8 cellular contexts compared by ENCODE assay signal in the genomic region with DNA sequence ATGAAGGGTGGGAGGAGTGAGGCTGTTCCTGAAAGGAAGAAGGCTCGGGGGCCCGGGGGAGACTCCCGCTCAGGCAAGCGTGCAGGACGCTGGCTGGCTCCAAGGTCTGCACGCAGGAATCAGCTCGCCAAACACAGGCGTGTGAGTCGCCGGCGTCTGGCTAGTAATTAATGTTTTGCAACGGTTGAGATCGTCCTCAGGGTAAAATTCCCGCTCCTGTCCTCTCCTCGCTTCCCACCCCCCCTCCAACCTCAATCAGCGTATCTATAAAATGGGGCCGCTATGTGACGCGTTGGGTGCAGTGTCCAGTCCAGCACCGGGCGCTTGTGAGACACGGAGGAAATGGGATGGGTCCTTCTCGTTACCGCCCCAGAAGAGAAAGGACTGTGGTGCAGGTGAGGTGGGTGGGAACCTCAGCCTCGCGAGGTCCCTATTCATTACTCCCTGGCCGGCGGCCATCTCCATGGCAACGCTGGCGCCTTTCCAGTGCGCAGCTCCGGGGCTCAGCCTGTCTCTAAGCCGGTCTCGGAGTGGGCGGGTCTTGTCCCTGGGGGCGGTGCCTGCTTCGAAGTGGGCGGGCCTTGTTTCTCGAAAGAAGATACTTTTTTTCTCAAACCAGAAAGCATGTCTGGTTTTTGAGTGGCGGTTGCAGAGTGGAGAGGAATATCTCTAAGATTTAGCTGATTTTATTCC. TPM values are rescaled to one million over a fixed set of nuclear protein-coding genes. Genes with fewer than 3 reads are reported as not detected.
DNase-seq lines count a peak whose midpoint lies in the region; ATAC-seq and TF ChIP-seq lines count a peak whose summit lies in the region.

No MANE protein-coding gene starts in this region.

- TF ChIP-seq CTCF in adrenal gland (IDR thresholded peaks at IDR 0.05): no peak
- TF ChIP-seq CTCF in heart left ventricle (IDR thresholded peaks at IDR 0.05): no peak
- no peak for TF ChIP-seq CTCF in tibial nerve (IDR thresholded peaks at IDR 0.05)

- H3K27ac Mint-ChIP-seq in T-cell: peak overlapping the region; percentile 78 to 82

- H3K27ac ChIP-seq in adrenal gland (peak overlapping the region in 1 of 5 donors; percentile 11), heart left ventricle (peak overlapping the region in 6 of 12 donors; percentile 9 to 82 (median 24)), tibial nerve (peak overlapping the region in 1 of 4 donors; percentile 34)

- no peak for TF ChIP-seq EP300 in tibial nerve (IDR thresholded peaks at IDR 0.05)

- H3K9me3 ChIP-seq in adrenal gland (replicated peaks in 1 of 3) (no peaks in the 10 kb centered on the region), heart left ventricle (no peaks in the 10 kb centered on the region), tibial nerve (no peaks in the 10 kb centered on the region)

- H3K4me1 Mint-ChIP-seq in T-cell: peaks cover 20 to 35% (median 25%) of the 10 kb centered on the region in 3 donors

- POLR2A ChIA-PET in T-cell (lab: Charles Lee): interaction anchor here in 1 of 2 donors (0.7 kb wide), 1 partner anchor 53 kb away, joined by 3 read pairs; no protein-coding TSS in a partner anchor

- peaks cover 0 to 1% of the 10 kb centered on the region in 2 donors for H3K36me3 ChIP-seq in adrenal gland (replicated peaks in 1 of 2)
- peaks cover 0 to 9% (median under 1%) of the 10 kb centered on the region in 9 donors for H3K36me3 ChIP-seq in heart left ventricle
- peaks cover 0 to 9% (median 0%) of the 10 kb centered on the region in 3 donors for H3K36me3 ChIP-seq in tibial nerve

- H3K27me3 ChIP-seq in adrenal gland: no peaks in the 10 kb centered on the region
- peaks cover 0 to 10% (median 0%) of the 10 kb centered on the region in 9 donors for H3K27me3 ChIP-seq in heart left ventricle
- no peaks in the 10 kb centered on the region for H3K27me3 ChIP-seq in tibial nerve

- 0 to 2% (median 1%) methylated on average over 35 to 40 of the region's 40 CpGs for WGBS in adrenal gland, 4 donors
- 1 to 3% (median 1%) methylated on average over 34 to 40 of the region's 40 CpGs for whole genome bisulfite sequencing in heart left ventricle, 4 donors
- WGBS in tibial nerve, 2 donors: 1% methylated on average over 32 to 37 of the region's 40 CpGs

- peak overlapping the region; percentile 77 to 83 (median 82) for H3K4me3 Mint-ChIP-seq in T-cell

- DNase-seq in ELF-1 (ENCODE audit: low read depth, low spot score) (peak; percentile 98), NCI-H1417 treated with DMSO at 0.1 percent for 48 hours (lab: John Stamatoyannopoulos, UW) (peak; percentile 82), T-cell (peak; percentile 79 to 96 (median 88)), adrenal gland (peak; percentile 95 to 99 (median 97)), heart left ventricle (peak; percentile 94 to 97 (median 95)), pons (ENCODE audit: low spot score) (peak; percentile 89), tibial nerve (ENCODE audit: low spot score in 2 of 2) (peak; percentile 90 to 94)

- H3K9me3 Mint-ChIP-seq in T-cell: no peaks in the 10 kb centered on the region

- H3K27me3 Mint-ChIP-seq in T-cell: peaks cover 0 to 2% of the 10 kb centered on the region in 2 donors

- no peak for TF ChIP-seq POLR2A in adrenal gland (IDR thresholded peaks at IDR 0.05)
- no peak for TF ChIP-seq POLR2A in heart left ventricle (IDR thresholded peaks at IDR 0.05)
- no peak for TF ChIP-seq POLR2A in tibial nerve (IDR thresholded peaks at IDR 0.05)

- CTCF ChIA-PET in T-cell (lab: Charles Lee): interaction anchor here in 1 of 2 donors (0.6 to 1.2 kb wide), 3 partner anchors 13 to 66 kb away, joined by 3 to 5 read pairs (median 4); a partner anchor contains a TSS

- H3K4me3 ChIP-seq in adrenal gland: peak overlapping the region in 2 of 4 donors; percentile 1 to 41
- H3K4me3 ChIP-seq in heart left ventricle: peak overlapping the region in 10 of 12 donors; percentile 20 to 49 (median 42)
- peak overlapping the region in 3 of 4 donors; percentile 20 to 47 (median 39) for H3K4me3 ChIP-seq in tibial nerve

- ATAC-seq in HG02571 (IDR thresholded peaks at IDR 0.05; ENCODE audit: unreplicated experiment): peak; percentile 68
- ATAC-seq in T-cell (replicated peaks in 1 of 4): peak; percentile 90 to 97 (median 94)
- ATAC-seq in heart left ventricle: peak; percentile 83 to 94 (median 88)

- peaks cover 14 to 25% of the 10 kb centered on the region in 2 donors for H3K4me1 ChIP-seq in adrenal gland (replicated peaks in 1 of 2)
- peaks cover 0 to 27% (median 19%) of the 10 kb centered on the region in 12 donors for H3K4me1 ChIP-seq in heart left ventricle
- peaks cover 0 to 32% (median 16%) of the 10 kb centered on the region in 4 donors for H3K4me1 ChIP-seq in tibial nerve

- peaks cover 4% of the 10 kb centered on the region for H3K36me3 Mint-ChIP-seq in T-cell

- intact Hi-C loops in adrenal gland (cut with DNase I): no loop called here
- intact Hi-C loops in heart left ventricle (cut with DNase I): loop anchor here in 4 of 10 donors (5.0 kb wide), 4 partner anchors 40 to 70 kb away; a partner anchor contains a TSS

RNA-seq across cellular contexts. Expression of a gene that starts 6.5 kb away (rescaled TPM):
- total RNA-seq in T-cell (10 to 100 TPM in 3 of 5 donors, 1 to 10 TPM in 2; 5.4 to 13.3 (median 10.0) TPM), adrenal gland (10 to 100 TPM in 2 of 8 donors, 1 to 10 TPM in 6; 3.5 to 15.8 (median 8.4) TPM), heart left ventricle (10 to 100 TPM in 4 of 9 donors, 1 to 10 TPM in 5; 5.4 to 13.9 (median 9.8) TPM), tibial nerve (1 to 10 TPM; 2.0 to 5.3 (median 4.2) TPM)
- polyA plus RNA-seq in adrenal gland (10 to 100 TPM in 2 of 3 donors, 1 to 10 TPM in 1; 2.8 to 27.1 (median 12.2) TPM), heart left ventricle (10 to 100 TPM in 1 of 2 donors, 1 to 10 TPM in 1; 7.9 to 10.9 TPM)

RNA-seq across cellular contexts. Expression of a gene that starts 12.2 kb away (rescaled TPM):
- 10 to 100 TPM in 4 of 5 donors, 1 to 10 TPM in 1; 9.8 to 27.7 (median 19.0) TPM for total RNA-seq in T-cell
- 10 to 100 TPM in 4 of 8 donors, 1 to 10 TPM in 4; 5.7 to 19.7 (median 10.4) TPM for total RNA-seq in adrenal gland
- 10 to 100 TPM in 2 of 3 donors, 1 to 10 TPM in 1; 6.3 to 19.6 (median 15.2) TPM for polyA plus RNA-seq in adrenal gland
- 10 to 100 TPM; 11.2 to 15.4 (median 12.9) TPM for total RNA-seq in heart left ventricle
- 10 to 100 TPM in 1 of 2 donors, 1 to 10 TPM in 1; 10.0 to 16.7 TPM for polyA plus RNA-seq in heart left ventricle
- total RNA-seq in tibial nerve: 10 to 100 TPM in 1 of 4 donors, 1 to 10 TPM in 3; 4.8 to 11.7 (median 7.9) TPM

RNA-seq across cellular contexts. Expression of a gene that starts 13.0 kb away (rescaled TPM):
- total RNA-seq in T-cell: 10 to 100 TPM; 14.9 to 42.2 (median 33.4) TPM
- 10 to 100 TPM; 14.1 to 83.7 (median 28.3) TPM for total RNA-seq in adrenal gland
- polyA plus RNA-seq in adrenal gland: 10 to 100 TPM in 2 of 3 donors, under 1 TPM in 1; 0.93 to 57.6 (median 57.1) TPM
- total RNA-seq in heart left ventricle: 10 to 100 TPM; 11.0 to 34.7 (median 16.5) TPM
- 10 to 100 TPM; 30.6 to 33.9 TPM for polyA plus RNA-seq in heart left ventricle
- 10 to 100 TPM; 23.1 to 35.0 (median 27.0) TPM for total RNA-seq in tibial nerve

RNA-seq across cellular contexts. Expression of a gene that starts 18.3 kb away (rescaled TPM):
- 10 to 100 TPM; 16.3 to 29.4 (median 27.3) TPM for total RNA-seq in T-cell
- total RNA-seq in adrenal gland: 10 to 100 TPM in 5 of 8 donors, 1 to 10 TPM in 3; 5.3 to 19.6 (median 10.6) TPM
- polyA plus RNA-seq in adrenal gland: 10 to 100 TPM in 2 of 3 donors, 1 to 10 TPM in 1; 2.0 to 24.7 (median 11.7) TPM
- total RNA-seq in heart left ventricle: 10 to 100 TPM; 11.4 to 19.1 (median 14.2) TPM
- polyA plus RNA-seq in heart left ventricle: 10 to 100 TPM; 12.0 to 24.3 TPM
- 10 to 100 TPM in 3 of 4 donors, 1 to 10 TPM in 1; 8.8 to 15.0 (median 12.7) TPM for total RNA-seq in tibial nerve

RNA-seq across cellular contexts. Expression of a gene that starts 37.2 kb away (rescaled TPM):
- total RNA-seq in T-cell (10 to 100 TPM in 2 of 5 donors, 1 to 10 TPM in 3; 7.2 to 13.3 (median 8.2) TPM), adrenal gland (10 to 100 TPM in 3 of 8 donors, 1 to 10 TPM in 5; 8.3 to 16.3 (median 9.8) TPM), heart left ventricle (10 to 100 TPM in 4 of 9 donors, 1 to 10 TPM in 5; 6.7 to 15.8 (median 9.2) TPM), tibial nerve (1 to 10 TPM; 1.5 to 6.9 (median 1.9) TPM)
- polyA plus RNA-seq in adrenal gland (10 to 100 TPM in 1 of 3 donors, 1 to 10 TPM in 2; 3.5 to 13.6 (median 8.3) TPM), heart left ventricle (10 to 100 TPM in 1 of 2 donors, 1 to 10 TPM in 1; 8.5 to 10.4 TPM)
